Comparison of ENCODE assay signal across 9 cellular contexts in the genomic region with DNA sequence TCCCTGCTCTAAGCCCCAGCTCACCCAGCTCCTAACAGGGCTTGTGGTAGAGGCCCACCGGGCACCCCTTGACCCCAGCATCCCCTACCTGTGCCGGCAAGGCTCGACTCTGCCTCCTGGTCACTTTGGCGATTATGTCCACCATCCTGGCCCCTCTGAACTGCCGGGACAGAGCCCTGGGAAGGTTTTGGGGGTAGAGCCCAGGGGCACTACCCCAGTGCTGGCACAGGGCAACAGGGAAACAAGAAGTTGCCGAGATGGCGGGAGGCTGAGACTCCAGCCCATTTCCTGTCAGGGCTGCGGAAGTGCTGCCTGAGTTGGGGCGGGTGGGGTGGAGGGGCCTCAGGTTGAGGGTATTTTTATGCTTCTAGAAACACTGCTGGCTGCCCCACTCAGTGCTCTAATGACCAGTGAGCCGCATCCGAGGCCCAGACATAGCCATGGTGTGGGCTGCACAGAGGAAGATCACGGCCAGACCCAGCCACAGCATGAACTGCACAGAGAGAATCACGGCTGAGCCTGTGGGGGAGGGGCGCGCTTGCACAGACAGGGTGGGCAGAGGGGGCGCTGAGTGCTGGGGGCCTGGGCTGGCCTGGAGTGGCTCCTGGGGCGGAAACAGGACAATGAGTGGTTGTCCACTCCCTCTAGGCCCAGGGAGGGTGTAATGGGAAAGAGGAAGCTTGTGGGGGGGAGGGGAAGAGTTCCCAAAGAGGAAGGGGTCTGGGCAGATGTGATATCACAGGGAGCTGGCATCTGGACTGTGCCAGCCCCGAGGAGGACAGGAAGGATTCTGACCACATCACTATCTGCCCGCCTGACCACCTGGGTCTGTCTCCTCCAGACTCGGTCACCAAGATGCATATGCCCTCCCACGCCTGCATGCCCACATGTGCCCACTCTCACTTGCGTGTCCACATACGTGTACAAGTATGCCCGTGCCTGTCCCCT. TPM values are rescaled to one million over a fixed set of nuclear protein-coding genes. Genes with fewer than 3 reads are reported as not detected.
DNase-seq lines count a peak whose midpoint lies in the region; ATAC-seq and TF ChIP-seq lines count a peak whose summit lies in the region.
"Had no signal": no experiment of that assay in that cellular context is flagged by ENCODE, and none has a peak within 500 bp of the region (broad histone marks: within the 10 kb centered on the region; RNA-seq: fewer than 3 reads in every experiment).

No MANE protein-coding gene starts in this region.

- H3K27ac ChIP-seq in liver (ENCODE audit: low read depth in 1 of 2, low read length in 2 of 2) = peak overlapping the region; percentile 39 to 68

- H3K27ac Mint-ChIP-seq in activated T-helper 17 cell treated with anti-CD3 and anti-CD28 coated beads, Interleukin-2, amount 50 U/mL, for 72 hours = peak overlapping the region; percentile 93

- peak; percentile 85 for ATAC-seq in activated T-helper 17 cell treated with anti-CD3 and anti-CD28 coated beads, Interleukin-2, amount 50 U/mL, for 72 hours (replicated peaks)
- ATAC-seq in stimulated activated naive CD8-positive, alpha-beta T cell treated with anti-CD3 and anti-CD28 coated beads, Interleukin-15, Interleukin-2, amounts not matched to agents 100 U/mL and 50 U/mL, for 24 hours = peak; percentile 75
- ATAC-seq: body of pancreas had no signal

- no peaks in the 10 kb centered on the region for H3K9me3 ChIP-seq in liver (ENCODE audit: control insufficient read depth in 4 of 4, low read length in 3 of 4)
- H3K9me3 ChIP-seq: body of pancreas had no signal

- no peak for TF ChIP-seq CTCF in liver (IDR thresholded peaks at IDR 0.05; ENCODE audit: low read depth, low read length, missing input control)
- no peak for TF ChIP-seq CTCF in foreskin fibroblast (IDR thresholded peaks at IDR 0.05; ENCODE audit: low read depth, low read length)

- H3K27me3 ChIP-seq in liver (ENCODE audit: control insufficient read depth in 4 of 4, insufficient read depth in 4 of 4, low read length in 3 of 4) = no peaks in the 10 kb centered on the region
- H3K27me3 ChIP-seq: body of pancreas had no signal

- peak overlapping the region; percentile 97 for H3K4me3 Mint-ChIP-seq in activated T-helper 17 cell treated with anti-CD3 and anti-CD28 coated beads, Interleukin-2, amount 50 U/mL, for 72 hours

- no peak for TF ChIP-seq RAD21 in liver (IDR thresholded peaks at IDR 0.05)

- H3K4me1 ChIP-seq in liver (ENCODE audit: control insufficient read depth in 4 of 4, insufficient read depth in 4 of 4, low read length in 3 of 4) = peaks cover 0 to 3% (median 0%) of the 10 kb centered on the region in 4 donors
- H3K4me1 ChIP-seq: body of pancreas had no signal

- peaks cover 42% of the 10 kb centered on the region for H3K36me3 Mint-ChIP-seq in activated T-helper 17 cell treated with anti-CD3 and anti-CD28 coated beads, Interleukin-2, amount 50 U/mL, for 72 hours (ENCODE audit: low read depth)

- H3K9me3 Mint-ChIP-seq in activated T-helper 17 cell treated with anti-CD3 and anti-CD28 coated beads, Interleukin-2, amount 50 U/mL, for 72 hours = no peaks in the 10 kb centered on the region

- no peaks in the 10 kb centered on the region for H3K36me3 ChIP-seq in liver (ENCODE audit: control insufficient read depth in 4 of 4, insufficient read depth in 3 of 4, low read depth in 1 of 4, low read length in 3 of 4)

- H3K9ac ChIP-seq in liver (ENCODE audit: low read depth in 1 of 2, low read length in 2 of 2) = peak overlapping the region; percentile 5 to 17

- H3K4me3 ChIP-seq in liver (ENCODE audit: low read depth in 1 of 3, low read length in 3 of 3) (peak overlapping the region; percentile 0 to 37 (median 22)), foreskin fibroblast (ENCODE audit: low read depth in 1 of 2, low read length in 2 of 2) (no peak overlapping the region)
- H3K4me3 ChIP-seq: body of pancreas had no signal

- WGBS in liver = 72% methylated on average over 24 of the region's 24 CpGs

- peaks cover 23% of the 10 kb centered on the region for H3K4me1 Mint-ChIP-seq in activated T-helper 17 cell treated with anti-CD3 and anti-CD28 coated beads, Interleukin-2, amount 50 U/mL, for 72 hours

- peak; percentile 51 for DNase-seq in GF-D8 (lab: John Stamatoyannopoulos, UW)
- peak; percentile 56 to 80 for DNase-seq in NOMO-1 (lab: John Stamatoyannopoulos, UW; ENCODE audit: unreplicated experiment in 2 of 2)
- peak; percentile 71 for DNase-seq in stimulated activated naive CD8-positive, alpha-beta T cell treated with anti-CD3 and anti-CD28 coated beads, Interleukin-15, Interleukin-2, amounts not matched to agents 100 U/mL and 50 U/mL, for 24 hours
- DNase-seq in foreskin fibroblast = no peak
- DNase-seq in midbrain (lab: John Stamatoyannopoulos, UW) = no peak
- no peak for DNase-seq in SW480 (ENCODE audit: low spot score)

- H3K27me3 Mint-ChIP-seq in activated T-helper 17 cell treated with anti-CD3 and anti-CD28 coated beads, Interleukin-2, amount 50 U/mL, for 72 hours = no peaks in the 10 kb centered on the region

TF ChIP-seq in liver, 16 proteins besides CTCF, POLR2A, EP300 and RAD21:
- TF ChIP-seq EGR1 (IDR thresholded peaks at IDR 0.05; ENCODE audit: low read depth in 2 of 2) (no peak), JUND (IDR thresholded peaks at IDR 0.05) (no peak), NR2F2 (IDR thresholded peaks at IDR 0.05) (no peak), ZBTB33 (IDR thresholded peaks at IDR 0.05) (no peak), FOXA2 (IDR thresholded peaks at IDR 0.05) (no peak), HNF4A (conservative IDR thresholded peaks at IDR 0.05) (no peak), RXRA (IDR thresholded peaks at IDR 0.05) (no peak), HNF4G (IDR thresholded peaks at IDR 0.05) (no peak), FOXA1 (IDR thresholded peaks at IDR 0.05) (no peak)
- TF ChIP-seq, protein P1, sequence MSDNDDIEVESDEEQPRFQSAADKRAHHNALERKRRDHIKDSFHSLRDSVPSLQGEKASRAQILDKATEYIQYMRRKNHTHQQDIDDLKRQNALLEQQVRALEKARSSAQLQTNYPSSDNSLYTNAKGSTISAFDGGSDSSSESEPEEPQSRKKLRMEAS (IDR thresholded peaks at IDR 0.05) = no peak
- TF ChIP-seq, protein P2, sequence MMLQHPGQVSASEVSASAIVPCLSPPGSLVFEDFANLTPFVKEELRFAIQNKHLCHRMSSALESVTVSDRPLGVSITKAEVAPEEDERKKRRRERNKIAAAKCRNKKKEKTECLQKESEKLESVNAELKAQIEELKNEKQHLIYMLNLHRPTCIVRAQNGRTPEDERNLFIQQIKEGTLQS (IDR thresholded peaks at IDR 0.05) = no peak
- TF ChIP-seq, protein P3, sequence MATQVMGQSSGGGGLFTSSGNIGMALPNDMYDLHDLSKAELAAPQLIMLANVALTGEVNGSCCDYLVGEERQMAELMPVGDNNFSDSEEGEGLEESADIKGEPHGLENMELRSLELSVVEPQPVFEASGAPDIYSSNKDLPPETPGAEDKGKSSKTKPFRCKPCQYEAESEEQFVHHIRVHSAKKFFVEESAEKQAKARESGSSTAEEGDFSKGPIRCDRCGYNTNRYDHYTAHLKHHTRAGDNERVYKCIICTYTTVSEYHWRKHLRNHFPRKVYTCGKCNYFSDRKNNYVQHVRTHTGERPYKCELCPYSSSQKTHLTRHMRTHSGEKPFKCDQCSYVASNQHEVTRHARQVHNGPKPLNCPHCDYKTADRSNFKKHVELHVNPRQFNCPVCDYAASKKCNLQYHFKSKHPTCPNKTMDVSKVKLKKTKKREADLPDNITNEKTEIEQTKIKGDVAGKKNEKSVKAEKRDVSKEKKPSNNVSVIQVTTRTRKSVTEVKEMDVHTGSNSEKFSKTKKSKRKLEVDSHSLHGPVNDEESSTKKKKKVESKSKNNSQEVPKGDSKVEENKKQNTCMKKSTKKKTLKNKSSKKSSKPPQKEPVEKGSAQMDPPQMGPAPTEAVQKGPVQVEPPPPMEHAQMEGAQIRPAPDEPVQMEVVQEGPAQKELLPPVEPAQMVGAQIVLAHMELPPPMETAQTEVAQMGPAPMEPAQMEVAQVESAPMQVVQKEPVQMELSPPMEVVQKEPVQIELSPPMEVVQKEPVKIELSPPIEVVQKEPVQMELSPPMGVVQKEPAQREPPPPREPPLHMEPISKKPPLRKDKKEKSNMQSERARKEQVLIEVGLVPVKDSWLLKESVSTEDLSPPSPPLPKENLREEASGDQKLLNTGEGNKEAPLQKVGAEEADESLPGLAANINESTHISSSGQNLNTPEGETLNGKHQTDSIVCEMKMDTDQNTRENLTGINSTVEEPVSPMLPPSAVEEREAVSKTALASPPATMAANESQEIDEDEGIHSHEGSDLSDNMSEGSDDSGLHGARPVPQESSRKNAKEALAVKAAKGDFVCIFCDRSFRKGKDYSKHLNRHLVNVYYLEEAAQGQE (IDR thresholded peaks at IDR 0.05) = no peak

RNA-seq across cellular contexts. Expression of gene ARHGAP27, which starts 22.3 kb away (rescaled TPM):
- 10 to 100 TPM; 54.5 to 55.5 TPM for total RNA-seq in activated T-helper 17 cell treated with anti-CD3 and anti-CD28 coated beads, Interleukin-2, amount 50 U/mL, for 72 hours
- total RNA-seq in liver = 10 to 100 TPM; 10.6 to 10.9 TPM
- polyA plus RNA-seq in liver = 1 to 10 TPM; 1.8 to 4.9 TPM

Comparison
In these comparisons a context has a peak if more than half of its experiments do, and no peak if none do; other contexts are left out.
1. DNase-seq: peak in GF-D8 (single experiment), NOMO-1 (2 of 2) and stimulated activated naive CD8-positive, alpha-beta T cell treated with anti-CD3 and anti-CD28 coated beads, Interleukin-15, Interleukin-2, amounts not matched to agents 100 U/mL and 50 U/mL, for 24 hours (single experiment); none in foreskin fibroblast (0 of 2), midbrain (single experiment) and SW480 (single experiment).
2. H3K4me3 ChIP-seq: peak in liver (3 of 3); none in foreskin fibroblast (0 of 2).
3. RNA of gene ARHGAP27, which starts 22.3 kb away (total RNA-seq): 54.5 to 55.5 TPM in activated T-helper 17 cell treated with anti-CD3 and anti-CD28 coated beads, Interleukin-2, amount 50 U/mL, for 72 hours; 10.6 to 10.9 TPM in liver; every median in the first group is over 4 times any median in the second.